Comparison of ENCODE assay signal across 11 cellular contexts in genomic region chr10:86306628-86307278, GRCh38. TPM values are rescaled to one million over a fixed set of nuclear protein-coding genes. Genes with fewer than 3 reads are reported as not detected.
DNase-seq lines count a peak whose midpoint lies in the region; ATAC-seq, FAIRE-seq and TF ChIP-seq lines count a peak whose summit lies in the region.
"Had no signal": no experiment of that assay in that cellular context is flagged by ENCODE, and none has a peak within 500 bp of the region (broad histone marks: within the 10 kb centered on the region; RNA-seq: fewer than 3 reads in every experiment).

No MANE protein-coding gene starts in this region.

- H3K27ac ChIP-seq in keratinocyte (ENCODE audit: control insufficient read depth, insufficient read depth, low read length): no peak overlapping the region
- no peak overlapping the region for H3K27ac ChIP-seq in caudate nucleus (ENCODE audit: low read depth, low read length)

- CTCF ChIA-PET in Calu3 (lab: Charles Lee): no interaction called here
- CTCF ChIA-PET in activated CD4-positive, alpha-beta memory T cell treated with anti-CD3 and anti-CD28 coated beads, Interleukin-2, amount 10 ng/mL, durations not matched to agents 7 days and 5 days (lab: Charles Lee): no interaction called here
- CTCF ChIA-PET in GM10248 (lab: Yijun Ruan, JAX): interaction anchor here (1.0 kb wide), 1 partner anchor 10 kb away, joined by 4 read pairs; no protein-coding TSS in a partner anchor

- no peaks in the 10 kb centered on the region for H3K36me3 ChIP-seq in keratinocyte (ENCODE audit: control insufficient read depth in 2 of 2, extremely low read depth in 1 of 2, insufficient read depth in 2 of 2, low read length in 2 of 2)

- H3K27me3 Mint-ChIP-seq in Calu3 (ENCODE audit: unreplicated experiment): peaks cover 92% of the 10 kb centered on the region
- H3K27me3 Mint-ChIP-seq in activated CD4-positive, alpha-beta memory T cell treated with anti-CD3 and anti-CD28 coated beads, Interleukin-2, amount 10 ng/mL, durations not matched to agents 7 days and 5 days: peaks cover 4% of the 10 kb centered on the region
- H3K27me3 Mint-ChIP-seq: activated naive CD8-positive, alpha-beta T cell treated with anti-CD3 and anti-CD28 coated beads, Interleukin-2, amount 10 ng/mL, durations not matched to agents 7 days and 5 days had no signal

- no peaks in the 10 kb centered on the region for H3K4me1 ChIP-seq in keratinocyte (ENCODE audit: control insufficient read depth, extremely low read depth, insufficient read depth, low read length)

- dilution Hi-C loops in keratinocyte (cut with MboI; ENCODE audit: extremely low pct_ligation_motif_present, low sequenced_read_pairs): no loop called here

- H3K36me3 Mint-ChIP-seq in Calu3 (ENCODE audit: insufficient read depth, unreplicated experiment): no peaks in the 10 kb centered on the region
- H3K36me3 Mint-ChIP-seq in activated CD4-positive, alpha-beta memory T cell treated with anti-CD3 and anti-CD28 coated beads, Interleukin-2, amount 10 ng/mL, durations not matched to agents 7 days and 5 days (ENCODE audit: low read depth): no peaks in the 10 kb centered on the region
- H3K36me3 Mint-ChIP-seq: activated naive CD8-positive, alpha-beta T cell treated with anti-CD3 and anti-CD28 coated beads, Interleukin-2, amount 10 ng/mL, durations not matched to agents 7 days and 5 days had no signal

- no peak overlapping the region for H3K9ac ChIP-seq in keratinocyte (ENCODE audit: control insufficient read depth, extremely low read depth, insufficient read depth, low read length)

- H3K79me2 ChIP-seq in keratinocyte (ENCODE audit: control insufficient read depth, insufficient read depth, low read length): no peaks in the 10 kb centered on the region

- intact Hi-C loops in Calu3 (cut with micrococcal nuclease; ENCODE audit: unreplicated experiment): no loop called here

- DNase-seq in Calu3 (peak; percentile 13), HTR-8/SVneo (ENCODE audit: insufficient read length, low spot score) (peak; percentile 19), keratinocyte (ENCODE audit: low read depth, low spot score) (no peak), caudate nucleus (lab: John Stamatoyannopoulos, UW) (no peak), GM10248 (ENCODE audit: extremely low spot score) (no peak), frontal cortex (ENCODE audit: low spot score in 2 of 2) (no peak)
- DNase-seq in activated CD4-positive, alpha-beta memory T cell treated with anti-CD3 and anti-CD28 coated beads, Interleukin-2, amount 10 ng/mL, durations not matched to agents 7 days and 5 days: peak; percentile 40
- DNase-seq: activated naive CD8-positive, alpha-beta T cell treated with anti-CD3 and anti-CD28 coated beads, Interleukin-2, amount 10 ng/mL, durations not matched to agents 7 days and 5 days; NCI-H1694 treated with DMSO at 0.1 percent for 48 hours had no signal

- H3K4me3 Mint-ChIP-seq in Calu3 (ENCODE audit: low read depth, unreplicated experiment): no peak overlapping the region
- H3K4me3 Mint-ChIP-seq in activated CD4-positive, alpha-beta memory T cell treated with anti-CD3 and anti-CD28 coated beads, Interleukin-2, amount 10 ng/mL, durations not matched to agents 7 days and 5 days: no peak overlapping the region
- H3K4me3 Mint-ChIP-seq: activated naive CD8-positive, alpha-beta T cell treated with anti-CD3 and anti-CD28 coated beads, Interleukin-2, amount 10 ng/mL, durations not matched to agents 7 days and 5 days had no signal

- no peak overlapping the region for H2AFZ ChIP-seq in keratinocyte (ENCODE audit: control insufficient read depth, low read length)

- no peak for ATAC-seq in HG02938 (IDR thresholded peaks at IDR 0.05; ENCODE audit: unreplicated experiment)
- ATAC-seq: mucosa of descending colon had no signal

- no peak overlapping the region for H3K27ac Mint-ChIP-seq in Calu3 (ENCODE audit: unreplicated experiment)
- H3K27ac Mint-ChIP-seq in activated CD4-positive, alpha-beta memory T cell treated with anti-CD3 and anti-CD28 coated beads, Interleukin-2, amount 10 ng/mL, durations not matched to agents 7 days and 5 days: no peak overlapping the region
- H3K27ac Mint-ChIP-seq: activated naive CD8-positive, alpha-beta T cell treated with anti-CD3 and anti-CD28 coated beads, Interleukin-2, amount 10 ng/mL, durations not matched to agents 7 days and 5 days had no signal

- POLR2A ChIA-PET in activated CD4-positive, alpha-beta memory T cell treated with anti-CD3 and anti-CD28 coated beads, Interleukin-2, amount 10 ng/mL, durations not matched to agents 7 days and 5 days (lab: Charles Lee): no interaction called here
- POLR2A ChIA-PET in GM10248 (lab: Yijun Ruan, JAX): no interaction called here

- no peaks in the 10 kb centered on the region for H3K9me3 Mint-ChIP-seq in Calu3 (ENCODE audit: low read depth, unreplicated experiment)
- no peaks in the 10 kb centered on the region for H3K9me3 Mint-ChIP-seq in activated CD4-positive, alpha-beta memory T cell treated with anti-CD3 and anti-CD28 coated beads, Interleukin-2, amount 10 ng/mL, durations not matched to agents 7 days and 5 days
- H3K9me3 Mint-ChIP-seq: activated naive CD8-positive, alpha-beta T cell treated with anti-CD3 and anti-CD28 coated beads, Interleukin-2, amount 10 ng/mL, durations not matched to agents 7 days and 5 days had no signal

- H3K9me1 ChIP-seq in keratinocyte (ENCODE audit: control insufficient read depth, extremely low read depth, insufficient read depth, low read length): no peaks in the 10 kb centered on the region

- peak; percentile 26 for FAIRE-seq in HTR-8/SVneo (lab: Jason Lieb, UNC)
- peak; percentile 62 for FAIRE-seq in keratinocyte (lab: Jason Lieb, UNC)
- FAIRE-seq in frontal cortex (lab: Jason Lieb, UNC): no peak

- no peaks in the 10 kb centered on the region for H4K20me1 ChIP-seq in keratinocyte (ENCODE audit: control insufficient read depth, extremely low read depth, insufficient read depth, low read length)

- BruUV-seq in Calu3 (replicated peaks; lab: Mats Ljungman, UMichigan): no TSS peak

- no peaks in the 10 kb centered on the region for H3K27me3 ChIP-seq in keratinocyte (ENCODE audit: control insufficient read depth, extremely low read depth, insufficient read depth, low read length)

- TF ChIP-seq CTCF in Calu3 (IDR thresholded peaks at IDR 0.05; ENCODE audit: unreplicated experiment) (no peak), keratinocyte (optimal IDR thresholded peaks at IDR 0.05 in 1 of 3, IDR thresholded peaks at IDR 0.05 in 1 of 3, conservative IDR thresholded peaks at IDR 0.05 in 1 of 3; ENCODE audit: extremely low read depth in 1 of 3, insufficient read depth in 2 of 3, low read length in 3 of 3) (no peak), GM10248 (IDR thresholded peaks at IDR 0.05; ENCODE audit: control extremely low read depth, extremely low read depth, low read depth, missing control alignments) (no peak)

- no peaks in the 10 kb centered on the region for H3K9me3 ChIP-seq in keratinocyte (ENCODE audit: control insufficient read depth, low read depth, low read length)
- H3K9me3 ChIP-seq: mucosa of descending colon had no signal

- H3K4me1 Mint-ChIP-seq in Calu3 (ENCODE audit: low read depth, unreplicated experiment): no peaks in the 10 kb centered on the region
- no peaks in the 10 kb centered on the region for H3K4me1 Mint-ChIP-seq in activated CD4-positive, alpha-beta memory T cell treated with anti-CD3 and anti-CD28 coated beads, Interleukin-2, amount 10 ng/mL, durations not matched to agents 7 days and 5 days
- H3K4me1 Mint-ChIP-seq: activated naive CD8-positive, alpha-beta T cell treated with anti-CD3 and anti-CD28 coated beads, Interleukin-2, amount 10 ng/mL, durations not matched to agents 7 days and 5 days had no signal

- H3K4me3 ChIP-seq in keratinocyte (ENCODE audit: control insufficient read depth in 2 of 3, extremely low read depth in 1 of 3, insufficient read depth in 2 of 3, low read depth in 1 of 3, low read length in 3 of 3): no peak overlapping the region
- H3K4me3 ChIP-seq: mucosa of descending colon had no signal

- no peak overlapping the region for H3K4me2 ChIP-seq in keratinocyte (ENCODE audit: control insufficient read depth, extremely low read depth, insufficient read depth, low read depth, low read length)

RNA-seq across cellular contexts. Expression of gene GRID1, which starts 59.8 kb away (rescaled TPM):
- 0.10 TPM in 1 of 2 replicates, not detected in the other for total RNA-seq in Calu3 (2022)
- not detected for total RNA-seq in activated CD4-positive, alpha-beta memory T cell treated with anti-CD3 and anti-CD28 coated beads, Interleukin-2, amount 10 ng/mL, durations not matched to agents 7 days and 5 days
- 0.01 to 0.03 TPM (median 0.03 TPM) in 3 replicates for polyA plus RNA-seq in keratinocyte
- polyA plus RNA-seq in keratinocyte (2011; ENCODE audit: low read depth): 0.14 TPM
- polyA plus RNA-seq in keratinocyte (2011; cell fraction: cytosol; rRNA removed): 0.06 TPM in 2 replicates
- 0.04 TPM in 1 of 2 replicates, not detected in the other for polyA plus RNA-seq in keratinocyte (2011; cell fraction: nucleus; rRNA removed)
- polyA plus RNA-seq in keratinocyte (2012; ENCODE audit: low replicate concordance): 0.49 TPM in 1 of 2 replicates, not detected in the other
- 0.20 to 0.98 TPM in 2 of 3 replicates, not detected in the other for polyA minus RNA-seq in keratinocyte
- not detected for polyA minus RNA-seq in keratinocyte (2011; cell fraction: cytosol; rRNA and poly(A)+ RNA removed)
- 0.16 and 0.42 TPM in 2 replicates for polyA minus RNA-seq in keratinocyte (2011; cell fraction: nucleus; rRNA and poly(A)+ RNA removed)
- 12.6 TPM for total RNA-seq in frontal cortex
- total RNA-seq: activated naive CD8-positive, alpha-beta T cell treated with anti-CD3 and anti-CD28 coated beads, Interleukin-2, amount 10 ng/mL, durations not matched to agents 7 days and 5 days had no signal

Comparison
In these comparisons a context has a peak if more than half of its experiments do, and no peak if none do; other contexts are left out.
1. DNase-seq: peak in Calu3 (single experiment), HTR-8/SVneo (single experiment) and activated CD4-positive, alpha-beta memory T cell treated with anti-CD3 and anti-CD28 coated beads, Interleukin-2, amount 10 ng/mL, durations not matched to agents 7 days and 5 days (single experiment); none in keratinocyte (single experiment), caudate nucleus (0 of 61), GM10248 (single experiment) and frontal cortex (0 of 2).
2. RNA of gene GRID1, which starts 59.8 kb away (total RNA-seq): 12.6 TPM in frontal cortex (single experiment); 0.10 TPM in Calu3 and not detected in activated CD4-positive, alpha-beta memory T cell treated with anti-CD3 and anti-CD28 coated beads, Interleukin-2, amount 10 ng/mL, durations not matched to agents 7 days and 5 days; every median in the first group is over 10 times any median in the second.